In the genomic region with DNA sequence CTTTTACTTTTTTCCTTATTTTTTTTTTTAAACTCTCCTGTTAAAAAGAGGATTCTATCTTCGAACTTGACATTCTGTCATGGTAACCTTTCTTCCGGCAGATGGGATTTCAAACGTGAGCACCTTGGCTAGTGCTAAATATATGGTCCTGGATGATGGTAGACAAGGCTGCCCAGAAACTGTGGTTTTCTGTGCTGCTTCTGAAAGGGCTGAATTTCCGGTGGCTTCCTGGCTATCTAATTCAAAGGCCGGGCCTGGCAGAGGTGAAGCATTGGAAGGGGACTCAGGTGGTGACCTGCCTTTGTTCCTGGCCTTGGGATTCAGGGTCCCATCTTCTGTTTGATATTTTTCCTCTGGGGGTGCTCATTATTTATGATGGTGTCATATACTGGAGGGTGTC, we compare ENCODE assay signal across 21 cellular contexts. TPM values are rescaled to one million over a fixed set of nuclear protein-coding genes. Genes with fewer than 3 reads are reported as not detected.
A peak's percentile ranks its signal among the peaks of the same experiment; 100 is the strongest.
DNase-seq lines count a peak whose midpoint lies in the region; ATAC-seq, FAIRE-seq and TF ChIP-seq lines count a peak whose summit lies in the region.
"Had no signal": no experiment of that assay in that cellular context is flagged by ENCODE, and none has a peak within 500 bp of the region (broad histone marks: within the 10 kb centered on the region; RNA-seq: fewer than 3 reads in every experiment).

No MANE protein-coding gene starts in this region.

- H3K4me1 ChIP-seq in RWPE2 (ENCODE audit: insufficient read depth, poor library complexity, severe bottlenecking): no peaks in the 10 kb centered on the region
- no peaks in the 10 kb centered on the region for H3K4me1 ChIP-seq in kidney (ENCODE audit: control insufficient read depth in 1 of 2, insufficient read depth in 1 of 2, low read depth in 1 of 2, low read length in 2 of 2)
- peaks cover 6% of the 10 kb centered on the region; the same call in 1 of the 2 replicates for H3K4me1 ChIP-seq in Caco-2

- H3K4me1 Mint-ChIP-seq in Caco-2 (ENCODE audit: low read depth, unreplicated experiment): peaks cover 15% of the 10 kb centered on the region

- H3K36me3 Mint-ChIP-seq in Caco-2 (ENCODE audit: insufficient read depth, unreplicated experiment): no peaks in the 10 kb centered on the region
- H3K36me3 Mint-ChIP-seq: CD4-positive, alpha-beta memory T cell had no signal

- CTCF ChIA-PET in Caco-2 (lab: Charles Lee): no interaction called here

- no peaks in the 10 kb centered on the region for H3K9me3 ChIP-seq in RWPE2 (ENCODE audit: severe bottlenecking)
- H3K9me3 ChIP-seq in kidney (ENCODE audit: control insufficient read depth in 1 of 2, low read length in 2 of 2): no peaks in the 10 kb centered on the region
- no peaks in the 10 kb centered on the region for H3K9me3 ChIP-seq in Caco-2

- TF ChIP-seq CTCF in RWPE2 (IDR thresholded peaks at IDR 0.05; ENCODE audit: poor library complexity, severe bottlenecking) (no peak), kidney (IDR thresholded peaks at IDR 0.05; ENCODE audit: borderline replicate concordance, extremely low read depth, insufficient read depth) (no peak), Caco-2 (IDR thresholded peaks at IDR 0.05; ENCODE audit: insufficient read depth in 1 of 2, low read depth in 1 of 2, low read length in 1 of 2, severe bottlenecking in 1 of 2, unreplicated experiment in 1 of 2) (no peak)

- no peak overlapping the region for H3K4me3 Mint-ChIP-seq in Caco-2 (ENCODE audit: unreplicated experiment)
- H3K4me3 Mint-ChIP-seq: CD4-positive, alpha-beta memory T cell; GM23338; H9 had no signal

- BruUV-seq in Caco-2 (replicated peaks; lab: Mats Ljungman, UMichigan): no TSS peak

- H3K9ac ChIP-seq in kidney (ENCODE audit: low read length in 2 of 2): no peak overlapping the region

- intact Hi-C loops in kidney (cut with DNase I): no loop called here
- intact Hi-C loops in Caco-2 (cut with micrococcal nuclease; ENCODE audit: unreplicated experiment): no loop called here

- H3K27me3 Mint-ChIP-seq in Caco-2 (ENCODE audit: insufficient read depth, unreplicated experiment): peaks cover 36% of the 10 kb centered on the region

- H3K27ac ChIP-seq in RWPE2 (ENCODE audit: poor library complexity, severe bottlenecking) (no peak overlapping the region), kidney (ENCODE audit: low read depth in 2 of 2, low read length in 2 of 2) (no peak overlapping the region)
- H3K27ac ChIP-seq: C4-2B had no signal

- ATAC-seq in RWPE2 (ENCODE audit: low read depth): no peak
- ATAC-seq in GM18861 (IDR thresholded peaks at IDR 0.05; ENCODE audit: unreplicated experiment): no peak
- ATAC-seq: GM23338 had no signal

- no peaks in the 10 kb centered on the region for H3K9me3 Mint-ChIP-seq in Caco-2 (ENCODE audit: unreplicated experiment)
- H3K9me3 Mint-ChIP-seq: GM23338, H9 had no signal

- H3K27me3 ChIP-seq in RWPE2 (ENCODE audit: insufficient read depth, poor library complexity, severe bottlenecking): peaks cover 5% of the 10 kb centered on the region
- no peaks in the 10 kb centered on the region for H3K27me3 ChIP-seq in Caco-2 (replicated peaks; ENCODE audit: control insufficient read depth, insufficient read depth, low read length)

- H3K4me3 ChIP-seq in RWPE2 (ENCODE audit: severe bottlenecking): no peak overlapping the region
- H3K4me3 ChIP-seq in kidney (ENCODE audit: low read length in 2 of 2): no peak overlapping the region
- no peak overlapping the region for H3K4me3 ChIP-seq in Caco-2 (ENCODE audit: low read depth, low read length)
- H3K4me3 ChIP-seq: GM23338 had no signal

- POLR2A ChIA-PET in Caco-2 (lab: Charles Lee): no interaction called here

- H3K36me3 ChIP-seq in RWPE2 (ENCODE audit: low read depth) (peaks cover 12% of the 10 kb centered on the region), kidney (ENCODE audit: control insufficient read depth in 1 of 2, insufficient read depth in 2 of 2, low read length in 2 of 2) (no peaks in the 10 kb centered on the region), Caco-2 (ENCODE audit: control insufficient read depth, insufficient read depth, low read length) (no peaks in the 10 kb centered on the region)

- H3K27ac Mint-ChIP-seq in Caco-2 (ENCODE audit: unreplicated experiment): no peak overlapping the region
- H3K27ac Mint-ChIP-seq: CD4-positive, alpha-beta memory T cell; GM23338; H9 had no signal

- DNase-seq in activated effector memory CD4-positive, alpha-beta T cell treated with anti-CD3 and anti-CD28 coated beads, Interleukin-2, amount 50 U/mL, for 16 hours: peak; percentile 21
- DNase-seq in activated effector memory CD4-positive, alpha-beta T cell treated with Interleukin-2 at 50 U/mL for 16 hours: no peak
- peak; percentile 15 for DNase-seq in RWPE2 (ENCODE audit: low spot score)
- peak; percentile 3 for DNase-seq in kidney
- no peak for DNase-seq in Caco-2
- no peak for DNase-seq in midbrain (lab: John Stamatoyannopoulos, UW)
- DNase-seq: ACHN; CD4-positive, alpha-beta memory T cell; DMS153; DMS79 treated with DMSO at 0.1 percent for 48 hours; EL; H9; IMR-90 had no signal

- no peak for FAIRE-seq in kidney (lab: Jason Lieb, UNC)
- FAIRE-seq: D721Med, G401.6, GM12891 had no signal

RNA-seq across cellular contexts. Expression of a gene that starts 5.0 kb away (rescaled TPM):
- total RNA-seq in kidney: 0.06 TPM
- not detected for polyA plus RNA-seq in kidney (ENCODE audit: insufficient read depth, low read depth, low replicate concordance)
- total RNA-seq in Caco-2 (2022): not detected in 2 replicates
- total RNA-seq: A172; CD4-positive, alpha-beta memory T cell; HT-29; IMR-90 had no signal
- polyA plus RNA-seq: CD4-positive, alpha-beta memory T cell; IMR-90 had no signal

Comparison
In these comparisons a context has a peak if more than half of its experiments do, and no peak if none do; other contexts are left out.
1. DNase-seq: peak in activated effector memory CD4-positive, alpha-beta T cell treated with anti-CD3 and anti-CD28 coated beads, Interleukin-2, amount 50 U/mL, for 16 hours (single experiment), RWPE2 (single experiment) and kidney (single experiment); none in activated effector memory CD4-positive, alpha-beta T cell treated with Interleukin-2 at 50 U/mL for 16 hours (single experiment), Caco-2 (0 of 2) and midbrain (single experiment).